Comparison of ENCODE assay signal across 1 cellular context in the genomic region with DNA sequence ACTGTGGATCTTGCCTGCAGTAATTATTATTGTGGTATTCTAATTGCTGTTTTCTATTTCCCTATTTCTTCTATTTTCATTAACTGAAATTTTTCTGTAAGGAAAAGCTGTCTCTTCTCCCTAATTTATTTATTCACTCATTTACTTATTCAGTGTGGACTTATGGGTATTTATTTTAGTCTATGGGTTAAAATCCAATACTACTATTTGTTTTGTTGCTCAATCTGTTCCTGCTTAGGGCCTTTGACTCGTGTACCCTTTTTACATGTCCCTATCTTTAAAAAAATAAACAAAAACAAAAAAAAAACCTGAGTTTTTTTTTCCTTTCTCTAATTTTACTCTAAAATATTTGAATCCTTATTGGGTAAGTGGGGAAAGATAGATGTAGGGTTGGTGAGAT.
TF ChIP-seq lines count a peak whose summit lies in the region.

No MANE protein-coding gene starts in this region.

TF ChIP-seq in A549, 52 proteins besides CTCF, POLR2A, EP300 and RAD21 (continued from another document):
- TF ChIP-seq, protein P1, sequence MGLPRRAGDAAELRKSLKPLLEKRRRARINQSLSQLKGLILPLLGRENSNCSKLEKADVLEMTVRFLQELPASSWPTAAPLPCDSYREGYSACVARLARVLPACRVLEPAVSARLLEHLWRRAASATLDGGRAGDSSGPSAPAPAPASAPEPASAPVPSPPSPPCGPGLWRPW (IDR thresholded peaks at IDR 0.05) = no peak
- TF ChIP-seq KDM1A (IDR thresholded peaks at IDR 0.05; ENCODE audit: low read depth) = no peak
- TF ChIP-seq MAFK (IDR thresholded peaks at IDR 0.05; ENCODE audit: partially characterized antibody) = no peak
- no peak for TF ChIP-seq FOSL2 (IDR thresholded peaks at IDR 0.05)
- TF ChIP-seq FOSL2 (CRISPR knock-in tag; IDR thresholded peaks at IDR 0.05) = no peak
- TF ChIP-seq, protein P2, sequence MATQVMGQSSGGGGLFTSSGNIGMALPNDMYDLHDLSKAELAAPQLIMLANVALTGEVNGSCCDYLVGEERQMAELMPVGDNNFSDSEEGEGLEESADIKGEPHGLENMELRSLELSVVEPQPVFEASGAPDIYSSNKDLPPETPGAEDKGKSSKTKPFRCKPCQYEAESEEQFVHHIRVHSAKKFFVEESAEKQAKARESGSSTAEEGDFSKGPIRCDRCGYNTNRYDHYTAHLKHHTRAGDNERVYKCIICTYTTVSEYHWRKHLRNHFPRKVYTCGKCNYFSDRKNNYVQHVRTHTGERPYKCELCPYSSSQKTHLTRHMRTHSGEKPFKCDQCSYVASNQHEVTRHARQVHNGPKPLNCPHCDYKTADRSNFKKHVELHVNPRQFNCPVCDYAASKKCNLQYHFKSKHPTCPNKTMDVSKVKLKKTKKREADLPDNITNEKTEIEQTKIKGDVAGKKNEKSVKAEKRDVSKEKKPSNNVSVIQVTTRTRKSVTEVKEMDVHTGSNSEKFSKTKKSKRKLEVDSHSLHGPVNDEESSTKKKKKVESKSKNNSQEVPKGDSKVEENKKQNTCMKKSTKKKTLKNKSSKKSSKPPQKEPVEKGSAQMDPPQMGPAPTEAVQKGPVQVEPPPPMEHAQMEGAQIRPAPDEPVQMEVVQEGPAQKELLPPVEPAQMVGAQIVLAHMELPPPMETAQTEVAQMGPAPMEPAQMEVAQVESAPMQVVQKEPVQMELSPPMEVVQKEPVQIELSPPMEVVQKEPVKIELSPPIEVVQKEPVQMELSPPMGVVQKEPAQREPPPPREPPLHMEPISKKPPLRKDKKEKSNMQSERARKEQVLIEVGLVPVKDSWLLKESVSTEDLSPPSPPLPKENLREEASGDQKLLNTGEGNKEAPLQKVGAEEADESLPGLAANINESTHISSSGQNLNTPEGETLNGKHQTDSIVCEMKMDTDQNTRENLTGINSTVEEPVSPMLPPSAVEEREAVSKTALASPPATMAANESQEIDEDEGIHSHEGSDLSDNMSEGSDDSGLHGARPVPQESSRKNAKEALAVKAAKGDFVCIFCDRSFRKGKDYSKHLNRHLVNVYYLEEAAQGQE (IDR thresholded peaks at IDR 0.05) = no peak
- no peak for TF ChIP-seq BHLHE40 (IDR thresholded peaks at IDR 0.05; ENCODE audit: low read depth, low read length)
- no peak for TF ChIP-seq JUNB (IDR thresholded peaks at IDR 0.05)
- TF ChIP-seq, protein P3, sequence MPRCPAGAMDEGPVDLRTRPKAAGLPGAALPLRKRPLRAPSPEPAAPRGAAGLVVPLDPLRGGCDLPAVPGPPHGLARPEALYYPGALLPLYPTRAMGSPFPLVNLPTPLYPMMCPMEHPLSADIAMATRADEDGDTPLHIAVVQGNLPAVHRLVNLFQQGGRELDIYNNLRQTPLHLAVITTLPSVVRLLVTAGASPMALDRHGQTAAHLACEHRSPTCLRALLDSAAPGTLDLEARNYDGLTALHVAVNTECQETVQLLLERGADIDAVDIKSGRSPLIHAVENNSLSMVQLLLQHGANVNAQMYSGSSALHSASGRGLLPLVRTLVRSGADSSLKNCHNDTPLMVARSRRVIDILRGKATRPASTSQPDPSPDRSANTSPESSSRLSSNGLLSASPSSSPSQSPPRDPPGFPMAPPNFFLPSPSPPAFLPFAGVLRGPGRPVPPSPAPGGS (IDR thresholded peaks at IDR 0.05) = no peak
- no peak for TF ChIP-seq GATA3 (IDR thresholded peaks at IDR 0.05; ENCODE audit: borderline replicate concordance)
- TF ChIP-seq KDM5A (IDR thresholded peaks at IDR 0.05) = no peak
- TF ChIP-seq, protein P4, sequence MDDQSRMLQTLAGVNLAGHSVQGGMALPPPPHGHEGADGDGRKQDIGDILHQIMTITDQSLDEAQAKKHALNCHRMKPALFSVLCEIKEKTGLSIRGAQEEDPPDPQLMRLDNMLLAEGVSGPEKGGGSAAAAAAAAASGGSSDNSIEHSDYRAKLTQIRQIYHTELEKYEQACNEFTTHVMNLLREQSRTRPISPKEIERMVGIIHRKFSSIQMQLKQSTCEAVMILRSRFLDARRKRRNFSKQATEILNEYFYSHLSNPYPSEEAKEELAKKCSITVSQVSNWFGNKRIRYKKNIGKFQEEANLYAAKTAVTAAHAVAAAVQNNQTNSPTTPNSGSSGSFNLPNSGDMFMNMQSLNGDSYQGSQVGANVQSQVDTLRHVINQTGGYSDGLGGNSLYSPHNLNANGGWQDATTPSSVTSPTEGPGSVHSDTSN (IDR thresholded peaks at IDR 0.05) = no peak
- no peak for TF ChIP-seq NFE2L2 (conservative IDR thresholded peaks at IDR 0.05; ENCODE audit: low read length)
